ENCODE assay signal across 16 cellular contexts in the genomic region with DNA sequence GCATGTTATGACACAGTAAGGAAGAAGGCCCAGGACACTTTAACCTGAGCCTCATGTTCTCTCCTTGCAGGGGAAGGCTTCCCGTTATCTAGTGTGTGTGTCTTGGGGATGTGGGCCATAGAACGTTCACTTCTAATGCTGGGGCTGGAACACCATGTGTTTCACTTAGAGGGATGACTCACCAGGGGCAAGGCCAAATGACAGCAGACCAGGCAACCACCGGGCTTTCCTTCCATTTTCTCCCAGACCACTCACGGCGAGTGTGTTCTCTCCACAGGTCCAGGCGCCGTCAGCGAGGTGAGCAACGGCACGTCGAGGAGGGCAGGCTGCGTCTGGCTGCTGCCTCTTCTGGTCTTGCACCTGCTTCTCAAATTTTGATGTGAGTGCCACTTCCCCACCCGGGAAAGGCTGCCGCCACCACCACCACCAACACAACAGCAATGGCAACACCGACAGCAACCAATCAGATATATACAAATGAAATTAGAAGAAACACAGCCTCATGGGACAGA.
DNase-seq lines count a peak whose midpoint lies in the region; ATAC-seq and TF ChIP-seq lines count a peak whose summit lies in the region.
"Had no signal": no experiment of that assay in that cellular context is flagged by ENCODE, and none has a peak within 500 bp of the region (broad histone marks: within the 10 kb centered on the region; RNA-seq: fewer than 3 reads in every experiment).

No MANE protein-coding gene starts in this region.

- intact Hi-C loops in aorta (cut with DNase I) = no loop called here

- H3K9me3 ChIP-seq in aorta (ENCODE audit: control insufficient read depth, low read length) = peaks cover 3% of the 10 kb centered on the region
- H3K9me3 ChIP-seq: BLaER1 treated with 17β-estradiol and CSF1 and Interleukin-3, amounts not matched to agents 10 nM and 100 nM had no signal

- H3K27ac ChIP-seq in aorta (ENCODE audit: low read depth in 1 of 2, low read length in 2 of 2) = no peak overlapping the region
- H3K27ac ChIP-seq: BLaER1 treated with 17β-estradiol and CSF1 and Interleukin-3, amounts not matched to agents 10 nM and 100 nM had no signal

- DNase-seq in NCI-H748 (lab: John Stamatoyannopoulos, UW; ENCODE audit: unreplicated experiment) (peak; percentile 10), NCI-H748 treated with DMSO at 0.1 percent for 48 hours (lab: John Stamatoyannopoulos, UW) (no peak), EL (peak; percentile 3), choroid plexus epithelial cell (ENCODE audit: low read depth) (peak; percentile 7), aorta (no peak)
- DNase-seq in stimulated activated naive CD8-positive, alpha-beta T cell treated with anti-CD3 and anti-CD28 coated beads, Interleukin-15, Interleukin-2, amounts not matched to agents 100 U/mL and 50 U/mL, for 24 hours = no peak
- DNase-seq: CD8-positive, alpha-beta T cell; COR-L47; DMS 273 treated with DMSO at 0.1 percent for 48 hours; DMS79; HCEC 1CT; KG1 had no signal

- ATAC-seq in aorta (ENCODE audit: low FRiP score) = peak; percentile 30
- ATAC-seq in HG02798 (IDR thresholded peaks at IDR 0.05; ENCODE audit: poor library complexity, unreplicated experiment) = no peak
- no peak for ATAC-seq in stimulated activated naive CD8-positive, alpha-beta T cell treated with anti-CD3 and anti-CD28 coated beads, Interleukin-15, Interleukin-2, amounts not matched to agents 100 U/mL and 50 U/mL, for 24 hours
- ATAC-seq: CD8-positive, alpha-beta T cell; GM23338; HepG2 had no signal

- H3K4me3 ChIP-seq in choroid plexus epithelial cell (ENCODE audit: low read depth, low read length) = no peak overlapping the region
- H3K4me3 ChIP-seq in aorta (ENCODE audit: low read length in 2 of 2) = no peak overlapping the region
- H3K4me3 ChIP-seq: BLaER1 treated with 17β-estradiol and CSF1 and Interleukin-3, amounts not matched to agents 10 nM and 100 nM; GM23338 had no signal

- no peak for TF ChIP-seq CTCF in choroid plexus epithelial cell (conservative IDR thresholded peaks at IDR 0.05; ENCODE audit: low read depth, low read length)

- no peaks in the 10 kb centered on the region for H3K27me3 ChIP-seq in aorta (ENCODE audit: control insufficient read depth in 1 of 2, insufficient read depth in 2 of 2, low read length in 1 of 2)
- H3K27me3 ChIP-seq: BLaER1 treated with 17β-estradiol and CSF1 and Interleukin-3, amounts not matched to agents 10 nM and 100 nM had no signal

- no peaks in the 10 kb centered on the region for H3K36me3 ChIP-seq in aorta (ENCODE audit: control insufficient read depth in 1 of 2, insufficient read depth in 2 of 2, low read length in 1 of 2)
- H3K36me3 ChIP-seq: BLaER1 treated with 17β-estradiol and CSF1 and Interleukin-3, amounts not matched to agents 10 nM and 100 nM had no signal

- 87 to 89% methylated on average over 15 of the region's 15 CpGs for WGBS in aorta, 2 donors

- H3K4me1 ChIP-seq in aorta (ENCODE audit: control insufficient read depth in 1 of 2, insufficient read depth in 2 of 2, low read length in 2 of 2) = no peaks in the 10 kb centered on the region

Comparison
In these comparisons a context has a peak if more than half of its experiments do, and no peak if none do; other contexts are left out.
1. DNase-seq: peak in NCI-H748 (single experiment), EL (single experiment) and choroid plexus epithelial cell (single experiment); none in NCI-H748 treated with DMSO at 0.1 percent for 48 hours (single experiment), aorta (0 of 2) and stimulated activated naive CD8-positive, alpha-beta T cell treated with anti-CD3 and anti-CD28 coated beads, Interleukin-15, Interleukin-2, amounts not matched to agents 100 U/mL and 50 U/mL, for 24 hours (single experiment).